In genomic region chr1:32907435-32907834, GRCh38 we compare ENCODE assay signal across 24 cellular contexts. TPM values are rescaled to one million over a fixed set of nuclear protein-coding genes. Genes with fewer than 3 reads are reported as not detected.
DNase-seq lines count a peak whose midpoint lies in the region; FAIRE-seq and TF ChIP-seq lines count a peak whose summit lies in the region.
"Had no signal": no experiment of that assay in that cellular context is flagged by ENCODE, and none has a peak within 500 bp of the region (broad histone marks: within the 10 kb centered on the region; RNA-seq: fewer than 3 reads in every experiment).

No MANE protein-coding gene starts in this region.

- H2AFZ ChIP-seq in endothelial cell of umbilical vein (ENCODE audit: low read depth, low read length) (peak overlapping the region; percentile 44), osteoblast (ENCODE audit: low read length) (peak overlapping the region; percentile 28)

- H3K36me3 Mint-ChIP-seq in progenitor cell of endocrine pancreas (ENCODE audit: insufficient read depth) = no peaks in the 10 kb centered on the region
- H3K36me3 Mint-ChIP-seq: CD8-positive, alpha-beta memory T cell; memory B cell had no signal

- TF ChIP-seq POLR2A in GM12891 (IDR thresholded peaks at IDR 0.05; ENCODE audit: low read depth, low read length) (no peak), endothelial cell of umbilical vein (IDR thresholded peaks at IDR 0.05; ENCODE audit: low read depth, low read length) (no peak)

- H3K27ac ChIP-seq in endothelial cell of umbilical vein (ENCODE audit: insufficient read depth, low read depth, low read length) (no peak overlapping the region), osteoblast (ENCODE audit: low read depth, low read length) (no peak overlapping the region)
- H3K27ac ChIP-seq: right atrium auricular region had no signal

- H3K9ac ChIP-seq in endothelial cell of umbilical vein (replicated peaks; ENCODE audit: extremely low read depth, insufficient read depth, low read length) = no peak overlapping the region

- H3K36me3 ChIP-seq in endothelial cell of umbilical vein (ENCODE audit: control insufficient read depth in 2 of 2, extremely low read depth in 1 of 2, insufficient read depth in 2 of 2, low read length in 2 of 2) = no peaks in the 10 kb centered on the region
- H3K36me3 ChIP-seq in osteoblast (ENCODE audit: insufficient read depth, low read length) = no peaks in the 10 kb centered on the region
- H3K36me3 ChIP-seq: right atrium auricular region had no signal

- POLR2A ChIA-PET in endothelial cell of umbilical vein (lab: Charles Lee) = no interaction called here

- dilution Hi-C loops in endothelial cell of umbilical vein (cut with MboI; ENCODE audit: extremely low pct_ligation_motif_present, low sequenced_read_pairs) = no loop called here

- no peak overlapping the region for H3K4me3 Mint-ChIP-seq in progenitor cell of endocrine pancreas (ENCODE audit: low read depth)
- H3K4me3 Mint-ChIP-seq: CD8-positive, alpha-beta memory T cell; central memory CD8-positive, alpha-beta T cell; memory B cell; neural crest cell had no signal

- CTCF ChIA-PET in endothelial cell of umbilical vein (lab: Charles Lee) = interaction anchor here (0.7 to 2.1 kb wide), 8 partner anchors 10 to 179 kb away, joined by 3 to 6 read pairs (median 4); no protein-coding TSS in a partner anchor

- no peaks in the 10 kb centered on the region for H3K4me1 ChIP-seq in endothelial cell of umbilical vein (ENCODE audit: control insufficient read depth, extremely low read depth, insufficient read depth, low read length)
- H3K4me1 ChIP-seq in osteoblast (ENCODE audit: insufficient read depth, low read length) = no peaks in the 10 kb centered on the region
- H3K4me1 ChIP-seq: right atrium auricular region had no signal

- H3K9me3 Mint-ChIP-seq in progenitor cell of endocrine pancreas (ENCODE audit: low read depth) = peaks cover 3% of the 10 kb centered on the region
- H3K9me3 Mint-ChIP-seq: CD8-positive, alpha-beta memory T cell; central memory CD8-positive, alpha-beta T cell; memory B cell; neural crest cell had no signal

- BruUV-seq in endothelial cell of umbilical vein (replicated peaks; lab: Mats Ljungman, UMichigan) = no TSS peak

- H3K9me3 ChIP-seq in endothelial cell of umbilical vein (replicated peaks; ENCODE audit: control insufficient read depth, insufficient read depth, low read length) (no peaks in the 10 kb centered on the region), osteoblast (ENCODE audit: low read depth, low read length) (no peaks in the 10 kb centered on the region)
- H3K9me3 ChIP-seq: right atrium auricular region had no signal

- FAIRE-seq in GM12891 (lab: Jason Lieb, UNC) (no peak), endothelial cell of umbilical vein (lab: Jason Lieb, UNC) (peak; percentile 21)
- FAIRE-seq: GM12892, H54, HepG2, islet of Langerhans had no signal

- H3K9me1 ChIP-seq in endothelial cell of umbilical vein (replicated peaks; ENCODE audit: control insufficient read depth, extremely low read depth, insufficient read depth, low read length) = no peaks in the 10 kb centered on the region

- peaks cover 9% of the 10 kb centered on the region for H3K27me3 Mint-ChIP-seq in progenitor cell of endocrine pancreas

- H4K20me1 ChIP-seq in endothelial cell of umbilical vein (replicated peaks; ENCODE audit: control insufficient read depth, extremely low read depth, insufficient read depth, low read length) (no peaks in the 10 kb centered on the region), osteoblast (ENCODE audit: insufficient read depth, low read length) (no peaks in the 10 kb centered on the region)

- H3K4me3 ChIP-seq in endothelial cell of umbilical vein (replicated peaks in 1 of 3; ENCODE audit: insufficient read depth in 1 of 3, low read depth in 1 of 3, low read length in 3 of 3) (no peak overlapping the region), osteoblast (ENCODE audit: insufficient read depth, low read length) (no peak overlapping the region)
- H3K4me3 ChIP-seq: right atrium auricular region had no signal

- H3K4me2 ChIP-seq in endothelial cell of umbilical vein (ENCODE audit: insufficient read depth, low read length) (no peak overlapping the region), osteoblast (ENCODE audit: insufficient read depth, low read length) (peak overlapping the region; percentile 48)

- TF ChIP-seq CTCF in endothelial cell of umbilical vein (IDR thresholded peaks at IDR 0.05; ENCODE audit: extremely low read depth in 1 of 2, insufficient read depth in 1 of 2, low read depth in 1 of 2, low read length in 2 of 2) = no peak
- TF ChIP-seq CTCF in osteoblast (IDR thresholded peaks at IDR 0.05; ENCODE audit: extremely low read depth, low read depth, low read length) = no peak
- TF ChIP-seq CTCF in progenitor cell of endocrine pancreas (IDR thresholded peaks at IDR 0.05; ENCODE audit: unreplicated experiment) = no peak

- DNase-seq in GM12891 (ENCODE audit: insufficient read length, low spot score) (no peak), NCI-H2227 treated with DMSO at 0.1 percent for 48 hours (lab: John Stamatoyannopoulos, UW) (peak; percentile 31), endothelial cell of umbilical vein (ENCODE audit: low read depth, low spot score) (no peak), osteoblast (ENCODE audit: insufficient read length, low spot score, missing footprints) (peak; percentile 59), glomerular visceral epithelial cell (ENCODE audit: extremely low spot score) (no peak), progenitor cell of endocrine pancreas (ENCODE audit: low spot score, unreplicated experiment) (no peak), NCI-H524 (lab: John Stamatoyannopoulos, UW) (no peak)
- DNase-seq: activated CD4-positive, alpha-beta T cell treated with anti-CD3 and anti-CD28 coated beads for 48 hours; activated naive CD4-positive, alpha-beta T cell treated with anti-CD3 and anti-CD28 coated beads, Interleukin-2, amount 50 U/mL, for 16 hours; CD8-positive, alpha-beta memory T cell; NCI-H2107; SHP77 treated with DMSO at 0.1 percent for 48 hours; stimulated activated CD4-positive, alpha-beta T cell treated with anti-CD3 and anti-CD28 coated beads, Interleukin-4, amount 100 ng/mL, for 4 hours; T-helper 9 cell had no signal

- H3K79me2 ChIP-seq in endothelial cell of umbilical vein (ENCODE audit: control insufficient read depth, insufficient read depth, low read length) (no peaks in the 10 kb centered on the region), osteoblast (ENCODE audit: insufficient read depth, low read length) (no peaks in the 10 kb centered on the region)

- intact Hi-C loops in endothelial cell of umbilical vein (cut with micrococcal nuclease) = no loop called here

- no peaks in the 10 kb centered on the region for H3K4me1 Mint-ChIP-seq in progenitor cell of endocrine pancreas (ENCODE audit: low read depth)
- H3K4me1 Mint-ChIP-seq: CD8-positive, alpha-beta memory T cell; central memory CD8-positive, alpha-beta T cell; memory B cell; neural crest cell had no signal

- H3K27me3 ChIP-seq in endothelial cell of umbilical vein (ENCODE audit: control insufficient read depth in 2 of 2, insufficient read depth in 2 of 2, low read length in 2 of 2) = peaks cover 0 to 3% of the 10 kb centered on the region in 2 experiments
- peaks cover 9% of the 10 kb centered on the region for H3K27me3 ChIP-seq in osteoblast (ENCODE audit: insufficient read depth, low read length)
- H3K27me3 ChIP-seq: right atrium auricular region had no signal

- no peak overlapping the region for H3K27ac Mint-ChIP-seq in progenitor cell of endocrine pancreas
- H3K27ac Mint-ChIP-seq: CD8-positive, alpha-beta memory T cell; memory B cell had no signal

RNA-seq across cellular contexts. Expression of gene TMEM54, which starts 6.2 kb away (rescaled TPM):
- polyA plus RNA-seq in GM12891 (2012; ENCODE audit: low read depth, missing spikeins) = 0.49 TPM
- total RNA-seq in endothelial cell of umbilical vein (14.8 and 23.6 TPM in 2 replicates), osteoblast (16.5 and 22.4 TPM in 2 replicates), progenitor cell of endocrine pancreas (23.2 and 27.0 TPM in 2 replicates)
- polyA plus RNA-seq in endothelial cell of umbilical vein = 77.2 and 89.7 TPM in 2 replicates
- polyA plus RNA-seq in endothelial cell of umbilical vein (2011; cell fraction: cytosol; rRNA removed) = 46.0 and 59.0 TPM in 2 replicates
- polyA plus RNA-seq in endothelial cell of umbilical vein (2011; cell fraction: nucleus; rRNA removed) = 13.8 and 15.0 TPM in 2 replicates
- 69.8 and 78.5 TPM in 2 replicates for polyA plus RNA-seq in endothelial cell of umbilical vein (2012)
- polyA minus RNA-seq in endothelial cell of umbilical vein = 15.7 and 35.0 TPM in 2 replicates
- 7.7 TPM for polyA minus RNA-seq in endothelial cell of umbilical vein (2011; cell fraction: cytosol; rRNA and poly(A)+ RNA removed)
- polyA minus RNA-seq in endothelial cell of umbilical vein (2011; cell fraction: nucleus; rRNA and poly(A)+ RNA removed) = 3.2 and 3.3 TPM in 2 replicates
- polyA plus RNA-seq: CD8-positive, alpha-beta memory T cell had no signal

RNA-seq across cellular contexts. Expression of gene HPCA, which starts 21.1 kb away (rescaled TPM):
- polyA plus RNA-seq in GM12891 (2012; ENCODE audit: low read depth, missing spikeins) = not detected
- total RNA-seq in endothelial cell of umbilical vein (not detected in 2 replicates), osteoblast (not detected in 2 replicates), progenitor cell of endocrine pancreas (0.96 and 1.1 TPM in 2 replicates)
- polyA plus RNA-seq in endothelial cell of umbilical vein = not detected in 2 replicates
- 0.04 TPM in 1 of 2 replicates, not detected in the other for polyA plus RNA-seq in endothelial cell of umbilical vein (2011; cell fraction: cytosol; rRNA removed)
- polyA plus RNA-seq in endothelial cell of umbilical vein (2011; cell fraction: nucleus; rRNA removed) = 0.52 TPM in 1 of 2 replicates, not detected in the other
- not detected in 2 replicates for polyA plus RNA-seq in endothelial cell of umbilical vein (2012)
- not detected in 2 replicates for polyA minus RNA-seq in endothelial cell of umbilical vein
- polyA minus RNA-seq in endothelial cell of umbilical vein (2011; cell fraction: cytosol; rRNA and poly(A)+ RNA removed) = not detected
- not detected in 2 replicates for polyA minus RNA-seq in endothelial cell of umbilical vein (2011; cell fraction: nucleus; rRNA and poly(A)+ RNA removed)
- total RNA-seq: CD8-positive, alpha-beta memory T cell; G401; glomerular endothelial cell; HepG2; right atrium auricular region had no signal
- polyA plus RNA-seq: CD8-positive, alpha-beta memory T cell; HepG2 had no signal

RNA-seq across cellular contexts. Expression of gene FNDC5, which starts 36.7 kb away (rescaled TPM):
- polyA plus RNA-seq in GM12891 (2012; ENCODE audit: low read depth, missing spikeins) = 0.18 TPM
- total RNA-seq in endothelial cell of umbilical vein = 0.64 TPM in 1 of 2 replicates, not detected in the other
- 0.14 and 0.49 TPM in 2 replicates for polyA plus RNA-seq in endothelial cell of umbilical vein
- polyA plus RNA-seq in endothelial cell of umbilical vein (2011; cell fraction: cytosol; rRNA removed) = 0.25 and 0.34 TPM in 2 replicates
- polyA plus RNA-seq in endothelial cell of umbilical vein (2011; cell fraction: nucleus; rRNA removed) = 0.09 and 0.66 TPM in 2 replicates
- polyA plus RNA-seq in endothelial cell of umbilical vein (2012) = 0.18 and 0.28 TPM in 2 replicates
- polyA minus RNA-seq in endothelial cell of umbilical vein = 1.1 TPM in 1 of 2 replicates, not detected in the other
- not detected for polyA minus RNA-seq in endothelial cell of umbilical vein (2011; cell fraction: cytosol; rRNA and poly(A)+ RNA removed)
- not detected in 2 replicates for polyA minus RNA-seq in endothelial cell of umbilical vein (2011; cell fraction: nucleus; rRNA and poly(A)+ RNA removed)
- total RNA-seq in osteoblast = 0.36 TPM in 1 of 2 replicates, not detected in the other
- total RNA-seq in progenitor cell of endocrine pancreas = 6.3 and 7.8 TPM in 2 replicates
- total RNA-seq: CD8-positive, alpha-beta memory T cell had no signal

RNA-seq across cellular contexts. Expression of gene RNF19B, which starts 57.2 kb away (rescaled TPM):
- 19.3 TPM for polyA plus RNA-seq in GM12891 (2012; ENCODE audit: low read depth, missing spikeins)
- total RNA-seq in endothelial cell of umbilical vein = 24.2 and 25.6 TPM in 2 replicates
- polyA plus RNA-seq in endothelial cell of umbilical vein = 19.2 and 19.6 TPM in 2 replicates
- polyA plus RNA-seq in endothelial cell of umbilical vein (2011; cell fraction: cytosol; rRNA removed) = 24.0 and 26.1 TPM in 2 replicates
- 13.0 and 13.6 TPM in 2 replicates for polyA plus RNA-seq in endothelial cell of umbilical vein (2011; cell fraction: nucleus; rRNA removed)
- 26.1 and 29.0 TPM in 2 replicates for polyA plus RNA-seq in endothelial cell of umbilical vein (2012)
- polyA minus RNA-seq in endothelial cell of umbilical vein = 25.3 and 31.0 TPM in 2 replicates
- polyA minus RNA-seq in endothelial cell of umbilical vein (2011; cell fraction: cytosol; rRNA and poly(A)+ RNA removed) = 9.6 TPM
- 9.5 and 9.8 TPM in 2 replicates for polyA minus RNA-seq in endothelial cell of umbilical vein (2011; cell fraction: nucleus; rRNA and poly(A)+ RNA removed)
- total RNA-seq in osteoblast = 14.5 and 19.7 TPM in 2 replicates
- 14.2 and 16.4 TPM in 2 replicates for total RNA-seq in progenitor cell of endocrine pancreas

Comparison
In these comparisons a context has a peak if more than half of its experiments do, and no peak if none do; other contexts are left out.
1. DNase-seq: peak in NCI-H2227 treated with DMSO at 0.1 percent for 48 hours (single experiment) and osteoblast (single experiment); none in GM12891 (single experiment), endothelial cell of umbilical vein (single experiment), glomerular visceral epithelial cell (single experiment), progenitor cell of endocrine pancreas (single experiment) and NCI-H524 (0 of 2).